Comparison of ENCODE assay signal across 19 cellular contexts in the genomic region with DNA sequence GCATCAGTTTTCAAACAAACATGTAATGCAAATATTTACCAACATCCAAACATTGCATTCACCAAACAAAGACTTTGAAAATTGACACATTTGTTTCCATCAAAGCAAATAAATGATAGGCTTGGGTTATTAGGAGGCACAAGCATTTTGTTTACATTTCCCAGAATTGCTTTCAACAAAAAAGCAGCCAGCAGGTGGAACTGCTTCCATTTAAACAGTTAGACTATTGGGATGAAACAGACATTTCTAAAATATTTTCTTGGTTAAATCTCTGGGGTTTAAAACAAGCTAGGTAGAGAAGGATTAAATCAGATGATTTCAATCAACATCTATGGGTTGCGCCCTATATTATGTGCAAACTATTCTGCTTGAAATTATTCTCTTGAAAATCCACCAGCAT. TPM values are rescaled to one million over a fixed set of nuclear protein-coding genes. Genes with fewer than 3 reads are reported as not detected.
A peak's percentile ranks its signal among the peaks of the same experiment; 100 is the strongest.
DNase-seq lines count a peak whose midpoint lies in the region; ATAC-seq and TF ChIP-seq lines count a peak whose summit lies in the region.
"Had no signal": no experiment of that assay in that cellular context is flagged by ENCODE, and none has a peak within 500 bp of the region (broad histone marks: within the 10 kb centered on the region; RNA-seq: fewer than 3 reads in every experiment).

No MANE protein-coding gene starts in this region.

- intact Hi-C loops in uterus (cut with DNase I; ENCODE audit: low total_unique reads) = no loop called here

- H3K9me3 Mint-ChIP-seq in GM23338 (no peaks in the 10 kb centered on the region), endodermal cell (no peaks in the 10 kb centered on the region)

- H3K79me2 ChIP-seq in GM23338 (replicated peaks; ENCODE audit: insufficient read depth) = no peaks in the 10 kb centered on the region

- no peak overlapping the region for H2AFZ ChIP-seq in GM23338

- ATAC-seq in GM23338 (no peak), GM21619 (IDR thresholded peaks at IDR 0.05; ENCODE audit: unreplicated experiment) (no peak), HG03354 (IDR thresholded peaks at IDR 0.05; ENCODE audit: poor library complexity, severe bottlenecking, unreplicated experiment) (no peak)
- ATAC-seq: activated CD4-positive, CD25-positive, alpha-beta regulatory T cell treated with anti-CD3 and anti-CD28 coated beads, Interleukin-2, amount 50 U/mL, for 24 hours; body of pancreas had no signal

- H3K4me1 ChIP-seq in GM23338 (ENCODE audit: insufficient read depth) (peaks cover 28% of the 10 kb centered on the region), endodermal cell (ENCODE audit: control insufficient read depth, insufficient read depth, low read length) (no peaks in the 10 kb centered on the region), uterus (no peaks in the 10 kb centered on the region)
- H3K4me1 ChIP-seq: body of pancreas had no signal

- no peak overlapping the region for H3K27ac ChIP-seq in GM23338 (ENCODE audit: low read depth)
- no peak overlapping the region for H3K27ac ChIP-seq in endodermal cell (ENCODE audit: low read depth, low read length)
- no peak overlapping the region for H3K27ac ChIP-seq in uterus
- H3K27ac ChIP-seq: body of pancreas, dorsolateral prefrontal cortex, KMS-11 had no signal

- H3K27ac Mint-ChIP-seq in GM23338 = no peak overlapping the region
- no peak overlapping the region for H3K27ac Mint-ChIP-seq in endodermal cell
- H3K27ac Mint-ChIP-seq: CD14-positive monocyte had no signal

- H3F3A ChIP-seq in GM23338 (replicated peaks; ENCODE audit: low read depth) = no peaks in the 10 kb centered on the region

- H3K4me1 Mint-ChIP-seq in GM23338 (peaks cover 42% of the 10 kb centered on the region), endodermal cell (peaks cover 5% of the 10 kb centered on the region)
- H3K4me1 Mint-ChIP-seq: CD14-positive monocyte had no signal

- no peak for TF ChIP-seq POLR2A in uterus (IDR thresholded peaks at IDR 0.05)

- no peak overlapping the region for H3K4me2 ChIP-seq in GM23338
- H3K4me2 ChIP-seq: KMS-11 had no signal

- no peak overlapping the region for H3K4me3 ChIP-seq in GM23338
- no peak overlapping the region for H3K4me3 ChIP-seq in endodermal cell (ENCODE audit: low read length)
- no peak overlapping the region for H3K4me3 ChIP-seq in uterus
- H3K4me3 ChIP-seq: body of pancreas, dorsolateral prefrontal cortex had no signal

- H4K20me1 ChIP-seq in GM23338 (replicated peaks; ENCODE audit: insufficient read depth) = no peaks in the 10 kb centered on the region

- DNase-seq in COR-L47 (lab: John Stamatoyannopoulos, UW) (peak; percentile 51), GM23338 (ENCODE audit: low spot score) (no peak), NCI-H345 treated with DMSO at 0.1 percent for 48 hours (lab: John Stamatoyannopoulos, UW; ENCODE audit: unreplicated experiment) (peak; percentile 67), endodermal cell (no peak), uterus (no peak), globus pallidus (ENCODE audit: low spot score) (no peak)
- DNase-seq: activated CD8-positive, alpha-beta memory T cell treated with anti-CD3 and anti-CD28 coated beads, Interleukin-2, amount 50 U/mL, for 4 hours; activated naive CD4-positive, alpha-beta T cell treated with anti-CD3 and anti-CD28 coated beads, Interleukin-2, amount 50 U/mL, for 16 hours; body of pancreas; dorsolateral prefrontal cortex; NCI-H446 treated with DMSO at 0.1 percent for 48 hours; stimulated activated CD4-positive, alpha-beta T cell treated with anti-CD3 and anti-CD28 coated beads, Interleukin-15, amount 100 ng/mL, for 24 hours had no signal

- H3K27me3 ChIP-seq in GM23338 (ENCODE audit: insufficient read depth) (peaks cover 2% of the 10 kb centered on the region; the same call in 1 of the 2 replicates), endodermal cell (ENCODE audit: control insufficient read depth, insufficient read depth, low read length, poor library complexity, severe bottlenecking) (no peaks in the 10 kb centered on the region), uterus (no peaks in the 10 kb centered on the region)
- H3K27me3 ChIP-seq: body of pancreas, dorsolateral prefrontal cortex had no signal

- H3K4me3 Mint-ChIP-seq in GM23338 (no peak overlapping the region), endodermal cell (no peak overlapping the region)

- no peaks in the 10 kb centered on the region for H3K9me2 ChIP-seq in GM23338 (ENCODE audit: insufficient read depth)

- 94% methylated on average over 1 of the region's 1 CpG; no CpG with 5 or more reads in 1 of the 2 experiments for WGBS in endodermal cell (ENCODE audit: insufficient coverage in 1 of 2, insufficient read length in 1 of 2), 2 experiments

- H3K9me3 ChIP-seq in endodermal cell (ENCODE audit: control insufficient read depth, low read length) = no peaks in the 10 kb centered on the region
- H3K9me3 ChIP-seq in uterus = no peaks in the 10 kb centered on the region
- H3K9me3 ChIP-seq: body of pancreas had no signal

- no peak overlapping the region for H3K9ac ChIP-seq in endodermal cell (ENCODE audit: extremely low read depth, low read length, poor library complexity, severe bottlenecking)
- H3K9ac ChIP-seq: KMS-11 had no signal

- H3K27me3 Mint-ChIP-seq in GM23338 (ENCODE audit: insufficient read depth, low read depth, poor library complexity) = no peaks in the 10 kb centered on the region
- peaks cover 17% of the 10 kb centered on the region for H3K27me3 Mint-ChIP-seq in endodermal cell (ENCODE audit: insufficient read depth)

- H3K36me3 ChIP-seq in GM23338 (ENCODE audit: insufficient read depth) (no peaks in the 10 kb centered on the region), endodermal cell (ENCODE audit: control insufficient read depth, insufficient read depth, low read length) (no peaks in the 10 kb centered on the region), uterus (no peaks in the 10 kb centered on the region)

- peak; percentile 26 to 30; a peak in 2 of 4 replicates for TF ChIP-seq CTCF in GM23338 (conservative IDR thresholded peaks at IDR 0.05; ENCODE audit: low read depth in 2 of 2)
- peak; percentile 24 for TF ChIP-seq CTCF in endodermal cell (conservative IDR thresholded peaks at IDR 0.05)
- no peak for TF ChIP-seq CTCF in uterus (IDR thresholded peaks at IDR 0.05)

- no peaks in the 10 kb centered on the region for H3K36me3 Mint-ChIP-seq in GM23338 (ENCODE audit: low read depth)
- no peaks in the 10 kb centered on the region for H3K36me3 Mint-ChIP-seq in endodermal cell (ENCODE audit: low read depth)
- H3K36me3 Mint-ChIP-seq: CD14-positive monocyte had no signal

TF ChIP-seq in GM23338, 12 proteins besides CTCF, POLR2A, EP300 and RAD21 (continues in another document):
- no peak for TF ChIP-seq ZNF114 (CRISPR knock-in tag; IDR thresholded peaks at IDR 0.05)

RNA-seq across cellular contexts. Expression of a gene that starts 1.4 kb away (rescaled TPM):
- 10.7 and 14.7 TPM in 2 replicates for total RNA-seq in GM23338 (2014; rRNA removed; shearing (Covaris generic))
- 3.7 and 4.7 TPM in 2 replicates for polyA plus RNA-seq in GM23338 (2016; fragmentation: Nextera tagmentation; extraction: Ambion mirVana)
- 10 to 100 TPM; 13.5 to 16.7 TPM for total RNA-seq in endodermal cell
- 20.5 TPM for polyA plus RNA-seq in endodermal cell (2013, experiment 1 of 2)
- polyA plus RNA-seq in endodermal cell (2013, experiment 2 of 2) = 20.2 TPM
- total RNA-seq in uterus = 1 to 10 TPM in 2 of 4 donors, not detected in 2; 1.6 to 1.8 TPM
- total RNA-seq: body of pancreas, liver, pulmonary artery endothelial cell had no signal
- polyA plus RNA-seq: CD14-positive monocyte, liver had no signal

RNA-seq across cellular contexts. Expression of a gene that starts 32.6 kb away (rescaled TPM):
- total RNA-seq in GM23338 (2014; rRNA removed; shearing (Covaris generic)) = 5.6 and 6.2 TPM in 2 replicates
- polyA plus RNA-seq in GM23338 (2016; fragmentation: Nextera tagmentation; extraction: Ambion mirVana) = 1.5 and 1.6 TPM in 2 replicates
- 1 to 10 TPM; 7.4 to 7.6 TPM for total RNA-seq in endodermal cell
- 9.3 TPM for polyA plus RNA-seq in endodermal cell (2013, experiment 1 of 2)
- 9.8 TPM for polyA plus RNA-seq in endodermal cell (2013, experiment 2 of 2)
- total RNA-seq in uterus = 1 to 10 TPM in 1 of 4 donors, under 1 TPM in 1, not detected in 2; 0.52 to 1.0 TPM
- total RNA-seq: liver, pulmonary artery endothelial cell had no signal
- polyA plus RNA-seq: CD14-positive monocyte, liver had no signal

Comparison
In these comparisons a context has a peak if more than half of its experiments do, and no peak if none do; other contexts are left out.
1. DNase-seq: peak in COR-L47 (single experiment) and NCI-H345 treated with DMSO at 0.1 percent for 48 hours (single experiment); none in GM23338 (single experiment), endodermal cell (single experiment), uterus (0 of 2) and globus pallidus (single experiment).
2. CTCF ChIP-seq: peak in GM23338 (2 of 2) and endodermal cell (single experiment); none in uterus (0 of 4).